1 cellular context compared by ENCODE assay signal in the genomic region with DNA sequence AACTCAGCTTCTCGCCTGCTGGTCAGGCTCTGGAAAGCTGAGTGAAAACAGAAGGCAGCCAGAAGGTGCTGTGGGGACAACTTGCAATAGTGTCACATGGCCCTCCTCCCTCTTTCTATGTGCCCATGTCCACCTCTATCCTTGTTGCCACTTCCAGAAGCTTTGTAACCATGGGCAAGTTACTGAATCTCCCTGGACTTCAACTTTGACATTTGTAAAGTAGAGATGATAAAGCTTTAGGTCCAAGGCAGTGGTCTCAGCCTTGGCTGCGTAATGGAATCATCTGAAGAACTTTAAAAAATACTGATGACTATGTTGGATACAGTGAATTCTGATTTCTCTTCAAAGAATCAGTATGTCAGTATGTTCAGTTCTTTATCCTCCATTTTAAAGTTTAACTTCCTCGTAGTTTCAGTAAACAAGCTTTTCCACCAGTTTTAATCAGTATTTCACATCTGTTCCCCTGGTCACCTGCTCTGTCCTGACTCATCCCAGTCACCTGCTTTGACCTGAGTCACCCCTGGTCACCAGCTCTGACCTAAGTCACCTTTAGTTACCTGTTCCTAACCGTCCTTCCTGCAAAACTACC.
TF ChIP-seq lines count a peak whose summit lies in the region.

No MANE protein-coding gene starts in this region.

TF ChIP-seq in K562, 482 proteins besides CTCF, POLR2A, EP300 and RAD21 (continues in another document):
- TF ChIP-seq MAFF (IDR thresholded peaks at IDR 0.05; ENCODE audit: low read length) (no peak), ZNF253 (CRISPR knock-in tag; conservative IDR thresholded peaks at IDR 0.05) (no peak), TEAD4 (IDR thresholded peaks at IDR 0.05; ENCODE audit: low read length) (peak; percentile 28; the same call in 1 of the 2 replicates), TEAD4 (CRISPR knock-in tag; IDR thresholded peaks at IDR 0.05; ENCODE audit: borderline replicate concordance) (no peak), STAT5B (CRISPR knock-in tag; IDR thresholded peaks at IDR 0.05) (no peak), DLX4 (CRISPR knock-in tag; IDR thresholded peaks at IDR 0.05) (no peak), GATA2 (CRISPR knock-in tag; IDR thresholded peaks at IDR 0.05) (no peak), SRSF7 (optimal IDR thresholded peaks at IDR 0.05; ENCODE audit: low read depth, low read length) (no peak), HDAC6 (IDR thresholded peaks at IDR 0.05; ENCODE audit: low read depth, low read length) (no peak), ZC3H8 (IDR thresholded peaks at IDR 0.05) (no peak), CC2D1A (IDR thresholded peaks at IDR 0.05) (no peak), ZNF512 (tag; IDR thresholded peaks at IDR 0.05) (no peak), ZNF699 (CRISPR knock-in tag; IDR thresholded peaks at IDR 0.05; ENCODE audit: insufficient replicate concordance) (no peak), ASH1L (IDR thresholded peaks at IDR 0.05; ENCODE audit: borderline replicate concordance, low read depth, partially characterized antibody) (no peak), FOS (IDR thresholded peaks at IDR 0.05; ENCODE audit: extremely low read depth, insufficient read length) (peak; percentile 25), BCLAF1 (IDR thresholded peaks at IDR 0.05; ENCODE audit: borderline replicate concordance in 1 of 2, control insufficient read depth in 1 of 2, low read depth in 2 of 2, low read length in 1 of 2) (no peak), RAD51 (IDR thresholded peaks at IDR 0.05; ENCODE audit: borderline replicate concordance, low read depth) (0 out of 2 replicates have a peak, but pooled peaks have one; percentile 8), DEAF1 (CRISPR knock-in tag; IDR thresholded peaks at IDR 0.05) (no peak), BRCA1 (IDR thresholded peaks at IDR 0.05) (no peak), BRCA1 (CRISPR knock-in tag; IDR thresholded peaks at IDR 0.05) (no peak), ADNP (tag; IDR thresholded peaks at IDR 0.05) (peak; percentile 50; the same call in 1 of the 2 replicates), ZNF655 (CRISPR knock-in tag; IDR thresholded peaks at IDR 0.05) (no peak), ZNF785 (CRISPR knock-in tag; IDR thresholded peaks at IDR 0.05) (no peak), CBX2 (IDR thresholded peaks at IDR 0.05; ENCODE audit: insufficient read depth, low read length, poor library complexity, severe bottlenecking) (no peak), COPS2 (conservative IDR thresholded peaks at IDR 0.05) (no peak), ZKSCAN3 (CRISPR knock-in tag; IDR thresholded peaks at IDR 0.05) (no peak), KLF16 (IDR thresholded peaks at IDR 0.05) (no peak), PTRF (tag; IDR thresholded peaks at IDR 0.05) (no peak; the same call in none of the 2 replicates), ATF2 (CRISPR knock-in tag; IDR thresholded peaks at IDR 0.05) (no peak), ZNF75A (CRISPR knock-in tag; IDR thresholded peaks at IDR 0.05) (no peak), RBM15 (IDR thresholded peaks at IDR 0.05; ENCODE audit: insufficient read depth, low read length) (no peak), SIN3B (IDR thresholded peaks at IDR 0.05; ENCODE audit: low read depth) (no peak), KAT8 (IDR thresholded peaks at IDR 0.05; ENCODE audit: low read depth) (no peak), SMAD3 (CRISPR knock-in tag; conservative IDR thresholded peaks at IDR 0.05) (no peak)
- TF ChIP-seq, protein P1, sequence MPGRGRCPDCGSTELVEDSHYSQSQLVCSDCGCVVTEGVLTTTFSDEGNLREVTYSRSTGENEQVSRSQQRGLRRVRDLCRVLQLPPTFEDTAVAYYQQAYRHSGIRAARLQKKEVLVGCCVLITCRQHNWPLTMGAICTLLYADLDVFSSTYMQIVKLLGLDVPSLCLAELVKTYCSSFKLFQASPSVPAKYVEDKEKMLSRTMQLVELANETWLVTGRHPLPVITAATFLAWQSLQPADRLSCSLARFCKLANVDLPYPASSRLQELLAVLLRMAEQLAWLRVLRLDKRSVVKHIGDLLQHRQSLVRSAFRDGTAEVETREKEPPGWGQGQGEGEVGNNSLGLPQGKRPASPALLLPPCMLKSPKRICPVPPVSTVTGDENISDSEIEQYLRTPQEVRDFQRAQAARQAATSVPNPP (IDR thresholded peaks at IDR 0.05; ENCODE audit: borderline replicate concordance, insufficient read depth, insufficient read length): no peak
- TF ChIP-seq, protein P2, sequence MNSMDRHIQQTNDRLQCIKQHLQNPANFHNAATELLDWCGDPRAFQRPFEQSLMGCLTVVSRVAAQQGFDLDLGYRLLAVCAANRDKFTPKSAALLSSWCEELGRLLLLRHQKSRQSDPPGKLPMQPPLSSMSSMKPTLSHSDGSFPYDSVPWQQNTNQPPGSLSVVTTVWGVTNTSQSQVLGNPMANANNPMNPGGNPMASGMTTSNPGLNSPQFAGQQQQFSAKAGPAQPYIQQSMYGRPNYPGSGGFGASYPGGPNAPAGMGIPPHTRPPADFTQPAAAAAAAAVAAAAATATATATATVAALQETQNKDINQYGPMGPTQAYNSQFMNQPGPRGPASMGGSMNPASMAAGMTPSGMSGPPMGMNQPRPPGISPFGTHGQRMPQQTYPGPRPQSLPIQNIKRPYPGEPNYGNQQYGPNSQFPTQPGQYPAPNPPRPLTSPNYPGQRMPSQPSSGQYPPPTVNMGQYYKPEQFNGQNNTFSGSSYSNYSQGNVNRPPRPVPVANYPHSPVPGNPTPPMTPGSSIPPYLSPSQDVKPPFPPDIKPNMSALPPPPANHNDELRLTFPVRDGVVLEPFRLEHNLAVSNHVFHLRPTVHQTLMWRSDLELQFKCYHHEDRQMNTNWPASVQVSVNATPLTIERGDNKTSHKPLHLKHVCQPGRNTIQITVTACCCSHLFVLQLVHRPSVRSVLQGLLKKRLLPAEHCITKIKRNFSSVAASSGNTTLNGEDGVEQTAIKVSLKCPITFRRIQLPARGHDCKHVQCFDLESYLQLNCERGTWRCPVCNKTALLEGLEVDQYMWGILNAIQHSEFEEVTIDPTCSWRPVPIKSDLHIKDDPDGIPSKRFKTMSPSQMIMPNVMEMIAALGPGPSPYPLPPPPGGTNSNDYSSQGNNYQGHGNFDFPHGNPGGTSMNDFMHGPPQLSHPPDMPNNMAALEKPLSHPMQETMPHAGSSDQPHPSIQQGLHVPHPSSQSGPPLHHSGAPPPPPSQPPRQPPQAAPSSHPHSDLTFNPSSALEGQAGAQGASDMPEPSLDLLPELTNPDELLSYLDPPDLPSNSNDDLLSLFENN (IDR thresholded peaks at IDR 0.05; ENCODE audit: low read depth in 2 of 2, low read length in 2 of 2): no peak
- TF ChIP-seq, protein P3, sequence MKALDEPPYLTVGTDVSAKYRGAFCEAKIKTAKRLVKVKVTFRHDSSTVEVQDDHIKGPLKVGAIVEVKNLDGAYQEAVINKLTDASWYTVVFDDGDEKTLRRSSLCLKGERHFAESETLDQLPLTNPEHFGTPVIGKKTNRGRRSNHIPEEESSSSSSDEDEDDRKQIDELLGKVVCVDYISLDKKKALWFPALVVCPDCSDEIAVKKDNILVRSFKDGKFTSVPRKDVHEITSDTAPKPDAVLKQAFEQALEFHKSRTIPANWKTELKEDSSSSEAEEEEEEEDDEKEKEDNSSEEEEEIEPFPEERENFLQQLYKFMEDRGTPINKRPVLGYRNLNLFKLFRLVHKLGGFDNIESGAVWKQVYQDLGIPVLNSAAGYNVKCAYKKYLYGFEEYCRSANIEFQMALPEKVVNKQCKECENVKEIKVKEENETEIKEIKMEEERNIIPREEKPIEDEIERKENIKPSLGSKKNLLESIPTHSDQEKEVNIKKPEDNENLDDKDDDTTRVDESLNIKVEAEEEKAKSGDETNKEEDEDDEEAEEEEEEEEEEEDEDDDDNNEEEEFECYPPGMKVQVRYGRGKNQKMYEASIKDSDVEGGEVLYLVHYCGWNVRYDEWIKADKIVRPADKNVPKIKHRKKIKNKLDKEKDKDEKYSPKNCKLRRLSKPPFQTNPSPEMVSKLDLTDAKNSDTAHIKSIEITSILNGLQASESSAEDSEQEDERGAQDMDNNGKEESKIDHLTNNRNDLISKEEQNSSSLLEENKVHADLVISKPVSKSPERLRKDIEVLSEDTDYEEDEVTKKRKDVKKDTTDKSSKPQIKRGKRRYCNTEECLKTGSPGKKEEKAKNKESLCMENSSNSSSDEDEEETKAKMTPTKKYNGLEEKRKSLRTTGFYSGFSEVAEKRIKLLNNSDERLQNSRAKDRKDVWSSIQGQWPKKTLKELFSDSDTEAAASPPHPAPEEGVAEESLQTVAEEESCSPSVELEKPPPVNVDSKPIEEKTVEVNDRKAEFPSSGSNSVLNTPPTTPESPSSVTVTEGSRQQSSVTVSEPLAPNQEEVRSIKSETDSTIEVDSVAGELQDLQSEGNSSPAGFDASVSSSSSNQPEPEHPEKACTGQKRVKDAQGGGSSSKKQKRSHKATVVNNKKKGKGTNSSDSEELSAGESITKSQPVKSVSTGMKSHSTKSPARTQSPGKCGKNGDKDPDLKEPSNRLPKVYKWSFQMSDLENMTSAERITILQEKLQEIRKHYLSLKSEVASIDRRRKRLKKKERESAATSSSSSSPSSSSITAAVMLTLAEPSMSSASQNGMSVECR (CRISPR knock-in tag; IDR thresholded peaks at IDR 0.05): no peak
- TF ChIP-seq, protein P4, sequence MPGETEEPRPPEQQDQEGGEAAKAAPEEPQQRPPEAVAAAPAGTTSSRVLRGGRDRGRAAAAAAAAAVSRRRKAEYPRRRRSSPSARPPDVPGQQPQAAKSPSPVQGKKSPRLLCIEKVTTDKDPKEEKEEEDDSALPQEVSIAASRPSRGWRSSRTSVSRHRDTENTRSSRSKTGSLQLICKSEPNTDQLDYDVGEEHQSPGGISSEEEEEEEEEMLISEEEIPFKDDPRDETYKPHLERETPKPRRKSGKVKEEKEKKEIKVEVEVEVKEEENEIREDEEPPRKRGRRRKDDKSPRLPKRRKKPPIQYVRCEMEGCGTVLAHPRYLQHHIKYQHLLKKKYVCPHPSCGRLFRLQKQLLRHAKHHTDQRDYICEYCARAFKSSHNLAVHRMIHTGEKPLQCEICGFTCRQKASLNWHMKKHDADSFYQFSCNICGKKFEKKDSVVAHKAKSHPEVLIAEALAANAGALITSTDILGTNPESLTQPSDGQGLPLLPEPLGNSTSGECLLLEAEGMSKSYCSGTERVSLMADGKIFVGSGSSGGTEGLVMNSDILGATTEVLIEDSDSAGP (CRISPR knock-in tag; IDR thresholded peaks at IDR 0.05): no peak
